ENCODE assay signal across 8 cellular contexts in genomic region chr11:46593550-46594382, GRCh38. TPM values are rescaled to one million over a fixed set of nuclear protein-coding genes. Genes with fewer than 3 reads are reported as not detected.
A peak's percentile ranks its signal among the peaks of the same experiment; 100 is the strongest.
DNase-seq lines count a peak whose midpoint lies in the region; ATAC-seq and TF ChIP-seq lines count a peak whose summit lies in the region.

Gene AMBRA1 (minus strand): TSS chr11:46594023. CDS start chr11:46548380, 45,643 bp downstream.

- H3K4me1 ChIP-seq in DND-41 (ENCODE audit: insufficient read depth, low read length) = peaks cover 40% of the 10 kb centered on the region

- H3K27me3 ChIP-seq in DND-41 (ENCODE audit: insufficient read depth, low read length, poor library complexity) = no peaks in the 10 kb centered on the region

- H3K4me3 Mint-ChIP-seq in naive thymus-derived CD8-positive, alpha-beta T cell = peak within 1 kb of the TSS; percentile 93 to 99 (median 96)
- peak within 1 kb of the TSS; percentile 88 to 94 for H3K4me3 Mint-ChIP-seq in stimulated activated naive B cell treated with anti-CD40 and anti-IgM and Interleukin-4, amounts not matched to agents 10 μg/mL and 1 μg/mL and 100 μg/mL, for 72 hours

- peaks cover 22 to 50% (median 47%) of the 10 kb centered on the region in 4 donors for H3K4me1 Mint-ChIP-seq in naive thymus-derived CD8-positive, alpha-beta T cell
- peaks cover 18 to 38% of the 10 kb centered on the region in 2 donors for H3K4me1 Mint-ChIP-seq in stimulated activated naive B cell treated with anti-CD40 and anti-IgM and Interleukin-4, amounts not matched to agents 10 μg/mL and 1 μg/mL and 100 μg/mL, for 72 hours

- POLR2A ChIA-PET in naive thymus-derived CD8-positive, alpha-beta T cell (lab: Charles Lee) = interaction anchor here (0.6 to 3.1 kb wide), 11 partner anchors 9 to 678 kb away, joined by 3 to 30 read pairs (median 3); partner anchors contain the start of genes ATG13 and HARBI1

- H3K9ac ChIP-seq in DND-41 (ENCODE audit: low read depth, low read length) = peak within 1 kb of the TSS; percentile 83

- H3K36me3 Mint-ChIP-seq in naive thymus-derived CD8-positive, alpha-beta T cell = peaks cover 0 to 11% (median 0%) of the 10 kb centered on the region in 3 donors
- peaks cover 8 to 10% of the 10 kb centered on the region in 2 donors for H3K36me3 Mint-ChIP-seq in stimulated activated naive B cell treated with anti-CD40 and anti-IgM and Interleukin-4, amounts not matched to agents 10 μg/mL and 1 μg/mL and 100 μg/mL, for 72 hours

- H3K27ac ChIP-seq in DND-41 (ENCODE audit: low read length) = peak within 1 kb of the TSS; percentile 89

- peaks cover 58% of the 10 kb centered on the region for H3K79me2 ChIP-seq in DND-41 (ENCODE audit: insufficient read depth, low read length)

- H3K27ac Mint-ChIP-seq in naive thymus-derived CD8-positive, alpha-beta T cell = peak within 1 kb of the TSS; percentile 91 to 97 (median 96)
- peak within 1 kb of the TSS; percentile 90 for H3K27ac Mint-ChIP-seq in stimulated activated naive B cell treated with anti-CD40 and anti-IgM and Interleukin-4, amounts not matched to agents 10 μg/mL and 1 μg/mL and 100 μg/mL, for 72 hours

- no peak for TF ChIP-seq CTCF in DND-41 (IDR thresholded peaks at IDR 0.05; ENCODE audit: borderline replicate concordance, extremely low read depth, low read length, poor library complexity, severe bottlenecking)
- no peak for TF ChIP-seq CTCF in fibroblast of mammary gland (conservative IDR thresholded peaks at IDR 0.05; ENCODE audit: control insufficient read depth, insufficient read depth, low read depth, low read length)

- no peaks in the 10 kb centered on the region for H3K9me3 Mint-ChIP-seq in naive thymus-derived CD8-positive, alpha-beta T cell
- H3K9me3 Mint-ChIP-seq in stimulated activated naive B cell treated with anti-CD40 and anti-IgM and Interleukin-4, amounts not matched to agents 10 μg/mL and 1 μg/mL and 100 μg/mL, for 72 hours = no peaks in the 10 kb centered on the region

- peak; percentile 92 for DNase-seq in DND-41
- peak; percentile 94 to 96 for DNase-seq in Kasumi-1 (lab: John Stamatoyannopoulos, UW)
- DNase-seq in RPMI8226 = peak; percentile 93
- peak; percentile 61 for DNase-seq in activated T-helper 1 cell treated with anti-CD3 and anti-CD28 coated beads, Interleukin-2, amount 50 U/mL, for 16 hours (ENCODE audit: low read depth in 1 of 2, low spot score in 1 of 2)
- peak; percentile 94 for DNase-seq in fibroblast of mammary gland (ENCODE audit: low read depth)
- peak; percentile 53 to 87 (median 80) for DNase-seq in naive thymus-derived CD8-positive, alpha-beta T cell
- DNase-seq in stimulated activated naive B cell treated with anti-CD40 and anti-IgM and Interleukin-4, amounts not matched to agents 10 μg/mL and 1 μg/mL and 100 μg/mL, for 72 hours = peak; percentile 88

- peak within 1 kb of the TSS; percentile 83 for H2AFZ ChIP-seq in DND-41 (ENCODE audit: low read depth, low read length)

- H3K4me3 ChIP-seq in DND-41 (ENCODE audit: low read depth in 1 of 2, low read length in 2 of 2) = peak within 1 kb of the TSS; percentile 81 to 93
- H3K4me3 ChIP-seq in fibroblast of mammary gland (ENCODE audit: control insufficient read depth, low read depth, low read length) = peak within 1 kb of the TSS; percentile 89

- no peaks in the 10 kb centered on the region; the same call in 1 of the 2 replicates for H3K36me3 ChIP-seq in DND-41 (ENCODE audit: insufficient read depth, low read length)

- no peaks in the 10 kb centered on the region for H3K9me3 ChIP-seq in DND-41 (ENCODE audit: insufficient read depth, low read length, severe bottlenecking)

- H3K4me2 ChIP-seq in DND-41 (ENCODE audit: insufficient read depth, low read length) = peak within 1 kb of the TSS; percentile 79

- no peaks in the 10 kb centered on the region for H3K27me3 Mint-ChIP-seq in naive thymus-derived CD8-positive, alpha-beta T cell
- H3K27me3 Mint-ChIP-seq in stimulated activated naive B cell treated with anti-CD40 and anti-IgM and Interleukin-4, amounts not matched to agents 10 μg/mL and 1 μg/mL and 100 μg/mL, for 72 hours = no peaks in the 10 kb centered on the region

- peaks cover 24% of the 10 kb centered on the region for H4K20me1 ChIP-seq in DND-41 (ENCODE audit: insufficient read depth, low read length)

- ATAC-seq in DND-41 (ENCODE audit: insufficient read depth, low read depth) (peak; percentile 95), GM21825 (IDR thresholded peaks at IDR 0.05; ENCODE audit: unreplicated experiment) (peak; percentile 83)
- peak; percentile 95 to 96 for ATAC-seq in naive thymus-derived CD8-positive, alpha-beta T cell
- peak; percentile 87 to 95 for ATAC-seq in stimulated activated naive B cell treated with anti-CD40 and anti-IgM and Interleukin-4, amounts not matched to agents 10 μg/mL and 1 μg/mL and 100 μg/mL, for 72 hours (replicated peaks)

RNA-seq across cellular contexts. Expression of gene AMBRA1, which starts in this region (rescaled TPM):
- total RNA-seq in naive thymus-derived CD8-positive, alpha-beta T cell = 10 to 100 TPM; 36.8 to 38.8 TPM
- polyA plus RNA-seq in naive thymus-derived CD8-positive, alpha-beta T cell = 10 to 100 TPM in 1 of 3 donors, 1 to 10 TPM in 2; 6.1 to 16.3 (median 7.4) TPM

Comparison
In these comparisons a context has a peak if more than half of its experiments do, and no peak if none do; other contexts are left out.
1. Peak in every context shown above with its lines: DNase-seq, ATAC-seq, H3K4me3 ChIP-seq and H3K27ac ChIP-seq.